29 cellular contexts compared by ENCODE assay signal in genomic region chr22:44907765-44908737, GRCh38.
"Had no signal": no experiment of that assay in that cellular context is flagged by ENCODE, and none has a peak within 500 bp of the region (broad histone marks: within the 10 kb centered on the region; RNA-seq: fewer than 3 reads in every experiment).

No MANE protein-coding gene starts in this region.

- H3K9me3 ChIP-seq: gastrocnemius medialis had no signal

- H3K4me1 Mint-ChIP-seq: activated B cell treated with CpG ODN at 0.5 μM for 24 hours; activated naive CD4-positive, alpha-beta T cell treated with anti-CD3 and anti-CD28 coated beads, Interleukin-2, amount 10 ng/mL, durations not matched to agents 7 days and 5 days; activated T-helper 17 cell treated with anti-CD3 and anti-CD28 coated beads, Interleukin-2, amount 50 U/mL, for 72 hours; T-helper 17 cell had no signal

- H3K27me3 ChIP-seq: brain microvascular endothelial cell, gastrocnemius medialis, heart left ventricle had no signal

- ATAC-seq: activated CD4-positive, CD25-positive, alpha-beta regulatory T cell treated with anti-CD3 and anti-CD28 coated beads, Interleukin-2, amount 50 U/mL, for 24 hours; activated CD8-positive, alpha-beta T cell treated with anti-CD3 and anti-CD28 coated beads for 36 hours; activated naive CD4-positive, alpha-beta T cell treated with anti-CD3 and anti-CD28 coated beads, Interleukin-2, amount 50 U/mL, for 72 hours; activated T-cell treated with anti-CD3 and anti-CD28 coated beads, Interleukin-2, amount 50 U/mL, for 4 hours; activated T-helper 17 cell treated with anti-CD3 and anti-CD28 coated beads, Interleukin-2, amount 50 U/mL, for 72 hours; foreskin keratinocyte; gastrocnemius medialis; heart left ventricle; T-helper 17 cell had no signal

- H3K36me3 ChIP-seq: brain microvascular endothelial cell, gastrocnemius medialis, heart left ventricle had no signal

- H3K4me3 Mint-ChIP-seq: activated B cell treated with CpG ODN at 0.5 μM for 24 hours; activated CD8-positive, alpha-beta T cell treated with anti-CD3 and anti-CD28 coated beads for 36 hours; activated naive CD4-positive, alpha-beta T cell treated with anti-CD3 and anti-CD28 coated beads, Interleukin-2, amount 10 ng/mL, durations not matched to agents 7 days and 5 days; activated T-cell treated with anti-CD3 and anti-CD28 coated beads, Interleukin-2, amount 50 U/mL, for 4 hours; activated T-helper 17 cell treated with anti-CD3 and anti-CD28 coated beads, Interleukin-2, amount 50 U/mL, for 72 hours; T-helper 17 cell; T-helper 2 cell treated with Interferon-gamma antibody and Interleukin-4, amounts not matched to agents 5 μg/mL and 100 μg/mL, for 36 hours had no signal

- H3K4me1 ChIP-seq: esophagus muscularis mucosa, foreskin keratinocyte, gastrocnemius medialis, heart left ventricle had no signal

- H3K4me3 ChIP-seq: esophagus muscularis mucosa, gastrocnemius medialis, heart left ventricle had no signal

- H3K27ac Mint-ChIP-seq: activated B cell treated with CpG ODN at 0.5 μM for 24 hours; activated CD8-positive, alpha-beta T cell treated with anti-CD3 and anti-CD28 coated beads for 36 hours; activated naive CD4-positive, alpha-beta T cell treated with anti-CD3 and anti-CD28 coated beads, Interleukin-2, amount 10 ng/mL, durations not matched to agents 7 days and 5 days; activated naive CD4-positive, alpha-beta T cell treated with anti-CD3 and anti-CD28 coated beads, Interleukin-2, amount 50 U/mL, for 72 hours; activated T-helper 17 cell treated with anti-CD3 and anti-CD28 coated beads, Interleukin-2, amount 50 U/mL, for 72 hours; T-helper 17 cell; T-helper 2 cell treated with Interferon-gamma antibody and Interleukin-4, amounts not matched to agents 5 μg/mL and 100 μg/mL, for 36 hours had no signal

- DNase-seq: activated B cell treated with CpG ODN at 0.5 μM for 24 hours; activated CD4-positive, alpha-beta T cell treated with anti-CD3 and anti-CD28 coated beads for 48 hours; activated CD4-positive, alpha-beta T cell treated with anti-CD3 and anti-CD28 coated beads, Interleukin-2, amount 50 U/mL, for 1 hour; activated CD4-positive, alpha-beta T cell treated with anti-CD3 and anti-CD28 coated beads, Interleukin-2, amount 50 U/mL, for 48 hours; activated CD8-positive, alpha-beta memory T cell treated with anti-CD3 and anti-CD28 coated beads for 24 hours; activated CD8-positive, alpha-beta T cell treated with anti-CD3 and anti-CD28 coated beads for 36 hours; activated gamma-delta T cell; activated naive CD4-positive, alpha-beta T cell; activated naive CD4-positive, alpha-beta T cell treated with anti-CD3 and anti-CD28 coated beads, Interleukin-2, amount 10 ng/mL, durations not matched to agents 7 days and 5 days; activated T-cell treated with anti-CD3 and anti-CD28 coated beads, Interleukin-2, amount 50 U/mL, for 4 hours; amniotic stem cell; anterior cingulate cortex; brain microvascular endothelial cell; caudate nucleus; effector CD8-positive, alpha-beta T cell; erythroblast; foreskin keratinocyte; gastrocnemius medialis; glutamatergic neuron; heart left ventricle; T-helper 1 cell; T-helper 17 cell; T1000; WERI-Rb-1 had no signal

- H3K36me3 Mint-ChIP-seq: activated naive CD4-positive, alpha-beta T cell treated with anti-CD3 and anti-CD28 coated beads, Interleukin-2, amount 10 ng/mL, durations not matched to agents 7 days and 5 days had no signal

- H3K27ac ChIP-seq: brain microvascular endothelial cell, esophagus muscularis mucosa, foreskin keratinocyte, gastrocnemius medialis, heart left ventricle, WERI-Rb-1 had no signal
